In the genomic region with DNA sequence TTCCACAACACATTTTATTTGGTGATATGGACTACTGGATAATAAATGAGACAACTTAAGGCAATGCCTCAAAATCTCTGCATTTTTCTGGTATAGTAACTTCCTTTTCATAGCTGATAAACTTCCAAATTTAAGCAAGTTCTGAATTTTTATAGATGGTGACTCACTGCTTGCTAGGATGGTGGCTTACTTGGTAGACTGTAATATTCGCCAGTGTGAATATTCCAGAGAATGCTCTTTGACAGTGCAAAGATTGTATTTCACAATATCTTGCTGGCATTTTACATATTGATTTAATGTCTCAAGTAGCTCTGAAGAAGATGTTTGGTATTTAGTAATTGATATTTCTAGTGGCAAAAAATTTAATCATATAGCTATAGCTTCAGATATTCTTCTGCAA, we compare ENCODE assay signal across 22 cellular contexts.
DNase-seq lines count a peak whose midpoint lies in the region; ATAC-seq and TF ChIP-seq lines count a peak whose summit lies in the region.
"Had no signal": no experiment of that assay in that cellular context is flagged by ENCODE, and none has a peak within 500 bp of the region (broad histone marks: within the 10 kb centered on the region; RNA-seq: fewer than 3 reads in every experiment).

No MANE protein-coding gene starts in this region.

- CTCF ChIA-PET in BJ (lab: Yijun Ruan, JAX) = interaction anchor here (0.9 kb wide), 1 partner anchor 12 kb away, joined by 4 read pairs; no protein-coding TSS in a partner anchor

- TF ChIP-seq CTCF in BJ (IDR thresholded peaks at IDR 0.05; ENCODE audit: insufficient read depth, low read depth, low read length) = no peak
- TF ChIP-seq CTCF in choroid plexus epithelial cell (conservative IDR thresholded peaks at IDR 0.05; ENCODE audit: low read depth, low read length) = no peak
- no peak for TF ChIP-seq CTCF in Peyer's patch (IDR thresholded peaks at IDR 0.05)

- TF ChIP-seq POLR2A in Peyer's patch (IDR thresholded peaks at IDR 0.05) = no peak

- no peak for ATAC-seq in GM19035 (IDR thresholded peaks at IDR 0.05; ENCODE audit: unreplicated experiment)
- ATAC-seq: left ventricle myocardium superior had no signal

- H3K27me3 ChIP-seq in BJ (ENCODE audit: control insufficient read depth, insufficient read depth, low read length) = no peaks in the 10 kb centered on the region
- no peaks in the 10 kb centered on the region for H3K27me3 ChIP-seq in Peyer's patch
- H3K27me3 ChIP-seq: BLaER1 treated with 17β-estradiol and CSF1 and Interleukin-3, amounts not matched to agents 10 nM and 100 nM; esophagus muscularis mucosa; transverse colon had no signal

- H3K4me3 ChIP-seq in BJ (ENCODE audit: low read depth, low read length) = no peak overlapping the region
- no peak overlapping the region for H3K4me3 ChIP-seq in choroid plexus epithelial cell (ENCODE audit: low read depth, low read length)
- H3K4me3 ChIP-seq in skeletal muscle cell (ENCODE audit: low read depth, low read length) = no peak overlapping the region
- no peak overlapping the region for H3K4me3 ChIP-seq in Peyer's patch
- H3K4me3 ChIP-seq: BLaER1 treated with 17β-estradiol and CSF1 and Interleukin-3, amounts not matched to agents 10 nM and 100 nM; esophagus muscularis mucosa; transverse colon had no signal

- no peaks in the 10 kb centered on the region for H3K4me1 ChIP-seq in Peyer's patch
- H3K4me1 ChIP-seq: BLaER1 treated with 17β-estradiol and CSF1 and Interleukin-3, amounts not matched to agents 10 nM and 100 nM; esophagus muscularis mucosa; transverse colon had no signal

- DNase-seq in BJ (ENCODE audit: low read depth) = peak; percentile 60
- peak; percentile 49 for DNase-seq in HS-5 (ENCODE audit: low read depth)
- DNase-seq in choroid plexus epithelial cell (ENCODE audit: low read depth) = peak; percentile 75
- DNase-seq in skeletal muscle cell (ENCODE audit: low read depth) = peak; percentile 54
- DNase-seq in NCI-H1436 treated with DMSO at 0.1 percent for 48 hours (lab: John Stamatoyannopoulos, UW) = no peak
- no peak for DNase-seq in GM19238 (ENCODE audit: insufficient read length, low spot score)
- DNase-seq in Peyer's patch = no peak
- DNase-seq: activated CD4-positive, alpha-beta memory T cell treated with anti-CD3 and anti-CD28 coated beads, Interleukin-2, amount 10 ng/mL, durations not matched to agents 7 days and 5 days; activated gamma-delta T cell treated with Interleukin-2 at 50 U/mL for 16 hours; activated T-cell treated with anti-CD3 and anti-CD28 coated beads for 4 hours; amygdala; cerebellar nuclear complex; effector memory CD4-positive, alpha-beta T cell; left ventricle myocardium superior; NCI-H1105 treated with DMSO at 0.1 percent for 48 hours; NCI-H524 treated with DMSO at 0.1 percent for 48 hours; stimulated activated CD4-positive, alpha-beta T cell treated with anti-CD3 and anti-CD28 coated beads, Interleukin-4, amount 100 ng/mL, for 1 hour; transverse colon had no signal

- H3K9me3 ChIP-seq in Peyer's patch = no peaks in the 10 kb centered on the region
- H3K9me3 ChIP-seq: BLaER1 treated with 17β-estradiol and CSF1 and Interleukin-3, amounts not matched to agents 10 nM and 100 nM; esophagus muscularis mucosa; transverse colon had no signal

- no peak overlapping the region for H3K27ac ChIP-seq in Peyer's patch
- H3K27ac ChIP-seq: BLaER1 treated with 17β-estradiol and CSF1 and Interleukin-3, amounts not matched to agents 10 nM and 100 nM; esophagus muscularis mucosa; RWPE1; transverse colon had no signal

- H3K36me3 ChIP-seq in BJ (ENCODE audit: control insufficient read depth, insufficient read depth, low read length) = no peaks in the 10 kb centered on the region
- no peaks in the 10 kb centered on the region for H3K36me3 ChIP-seq in Peyer's patch
- H3K36me3 ChIP-seq: BLaER1 treated with 17β-estradiol and CSF1 and Interleukin-3, amounts not matched to agents 10 nM and 100 nM; esophagus muscularis mucosa; transverse colon had no signal

- POLR2A ChIA-PET in BJ (lab: Charles Lee) = interaction anchor here (0.5 to 0.8 kb wide), 4 partner anchors 8 to 1224 kb away, joined by 3 to 4 read pairs (median 3); no protein-coding TSS in a partner anchor

Comparison
In these comparisons a context has a peak if more than half of its experiments do, and no peak if none do; other contexts are left out.
1. DNase-seq: peak in BJ (single experiment), HS-5 (single experiment), choroid plexus epithelial cell (single experiment) and skeletal muscle cell (single experiment); none in NCI-H1436 treated with DMSO at 0.1 percent for 48 hours (single experiment), GM19238 (single experiment) and Peyer's patch (0 of 3).